34 cellular contexts compared by ENCODE assay signal in the genomic region with DNA sequence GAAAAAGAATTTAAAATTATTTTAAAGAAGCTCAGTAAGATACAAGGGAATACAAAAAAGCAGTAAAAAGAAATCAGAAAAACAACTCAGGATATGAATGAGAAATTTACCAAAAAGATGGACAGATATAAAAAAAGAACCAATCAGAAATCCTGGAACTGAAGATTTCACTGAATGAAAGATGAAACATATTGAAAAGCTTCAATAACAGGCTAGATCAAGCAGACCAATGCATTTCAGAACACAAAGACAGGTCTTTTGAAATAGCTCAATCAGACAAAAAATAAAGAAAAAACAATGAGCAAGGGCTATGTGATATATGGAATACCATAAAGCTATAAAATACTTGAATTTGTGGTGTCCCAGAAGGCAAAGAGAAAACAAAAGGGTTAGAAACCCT.
"Had no signal": no experiment of that assay in that cellular context is flagged by ENCODE, and none has a peak within 500 bp of the region (broad histone marks: within the 10 kb centered on the region; RNA-seq: fewer than 3 reads in every experiment).

No MANE protein-coding gene starts in this region.

- ATAC-seq: activated CD8-positive, alpha-beta T cell treated with anti-CD3 and anti-CD28 coated beads for 36 hours; activated naive CD4-positive, alpha-beta T cell treated with anti-CD3 and anti-CD28 coated beads, Interleukin-2, amount 50 U/mL, for 72 hours; activated T-cell treated with anti-CD3 and anti-CD28 coated beads, Interleukin-2, amount 50 U/mL, for 4 hours; activated T-cell treated with anti-CD3 and anti-CD28 coated beads, Interleukin-2, amount 50 U/mL, for 72 hours; activated T-helper 17 cell treated with anti-CD3 and anti-CD28 coated beads, Interleukin-2, amount 50 U/mL, for 72 hours; body of pancreas had no signal

- H3K4me1 ChIP-seq: adrenal gland, body of pancreas, breast epithelium had no signal

- H3K27ac ChIP-seq: adrenal gland, body of pancreas, brain microvascular endothelial cell, breast epithelium, VCaP had no signal

- H3K9me3 ChIP-seq: body of pancreas had no signal

- FAIRE-seq: astrocyte, TTC549 had no signal

- DNase-seq: activated B cell treated with CpG ODN at 0.5 μM for 24 hours; activated CD4-positive, alpha-beta memory T cell treated with anti-CD3 and anti-CD28 coated beads for 36 hours; activated CD4-positive, alpha-beta T cell treated with anti-CD3 and anti-CD28 coated beads for 4 hours; activated CD4-positive, alpha-beta T cell treated with anti-CD3 and anti-CD28 coated beads, Interleukin-2, amount 10 ng/mL, durations not matched to agents 24 days and 14 days; activated CD4-positive, alpha-beta T cell treated with anti-CD3 and anti-CD28 coated beads, Interleukin-2, amount 50 U/mL, for 1 hour; activated CD4-positive, alpha-beta T cell treated with anti-CD3 and anti-CD28 coated beads, Interleukin-2, amount 50 U/mL, for 4 hours; activated CD4-positive, CD25-positive, alpha-beta regulatory T cell treated with anti-CD3 and anti-CD28 coated beads, Interleukin-2, amount 50 U/mL, for 72 hours; activated CD8-positive, alpha-beta memory T cell treated with anti-CD3 and anti-CD28 coated beads, Interleukin-2, amount 50 U/mL, for 4 hours; activated CD8-positive, alpha-beta T cell treated with anti-CD3 and anti-CD28 coated beads for 36 hours; activated effector memory CD4-positive, alpha-beta T cell treated with anti-CD3 and anti-CD28 coated beads, Interleukin-2, amount 50 U/mL, for 16 hours; activated gamma-delta T cell treated with Interleukin-2 at 50 U/mL for 16 hours; activated naive CD4-positive, alpha-beta T cell; activated naive CD4-positive, alpha-beta T cell treated with anti-CD3 and anti-CD28 coated beads for 36 hours; activated naive CD4-positive, alpha-beta T cell treated with anti-CD3 and anti-CD28 coated beads, Interleukin-2, amount 50 U/mL, for 16 hours; activated naive CD8-positive, alpha-beta T cell treated with anti-CD3 and anti-CD28 coated beads for 36 hours; activated T-cell treated with anti-CD3 and anti-CD28 coated beads for 4 hours; activated T-cell treated with anti-CD3 and anti-CD28 coated beads, Interleukin-2, amount 50 U/mL, for 1 hour; activated T-cell treated with anti-CD3 and anti-CD28 coated beads, Interleukin-2, amount 50 U/mL, for 4 hours; activated T-cell treated with anti-CD3 and anti-CD28 coated beads, Interleukin-2, amount 50 U/mL, for 72 hours; adrenal gland; amniotic stem cell; aorta; body of pancreas; brain microvascular endothelial cell; central memory CD4-positive, alpha-beta T cell; T-helper 1 cell; T-helper 2 cell; T-helper 9 cell had no signal

- H3K27me3 ChIP-seq: adrenal gland, body of pancreas, brain microvascular endothelial cell, breast epithelium had no signal

- H3K36me3 ChIP-seq: adrenal gland, brain microvascular endothelial cell, breast epithelium had no signal

- H3K4me3 ChIP-seq: adrenal gland, body of pancreas, breast epithelium had no signal
